In the genomic region with DNA sequence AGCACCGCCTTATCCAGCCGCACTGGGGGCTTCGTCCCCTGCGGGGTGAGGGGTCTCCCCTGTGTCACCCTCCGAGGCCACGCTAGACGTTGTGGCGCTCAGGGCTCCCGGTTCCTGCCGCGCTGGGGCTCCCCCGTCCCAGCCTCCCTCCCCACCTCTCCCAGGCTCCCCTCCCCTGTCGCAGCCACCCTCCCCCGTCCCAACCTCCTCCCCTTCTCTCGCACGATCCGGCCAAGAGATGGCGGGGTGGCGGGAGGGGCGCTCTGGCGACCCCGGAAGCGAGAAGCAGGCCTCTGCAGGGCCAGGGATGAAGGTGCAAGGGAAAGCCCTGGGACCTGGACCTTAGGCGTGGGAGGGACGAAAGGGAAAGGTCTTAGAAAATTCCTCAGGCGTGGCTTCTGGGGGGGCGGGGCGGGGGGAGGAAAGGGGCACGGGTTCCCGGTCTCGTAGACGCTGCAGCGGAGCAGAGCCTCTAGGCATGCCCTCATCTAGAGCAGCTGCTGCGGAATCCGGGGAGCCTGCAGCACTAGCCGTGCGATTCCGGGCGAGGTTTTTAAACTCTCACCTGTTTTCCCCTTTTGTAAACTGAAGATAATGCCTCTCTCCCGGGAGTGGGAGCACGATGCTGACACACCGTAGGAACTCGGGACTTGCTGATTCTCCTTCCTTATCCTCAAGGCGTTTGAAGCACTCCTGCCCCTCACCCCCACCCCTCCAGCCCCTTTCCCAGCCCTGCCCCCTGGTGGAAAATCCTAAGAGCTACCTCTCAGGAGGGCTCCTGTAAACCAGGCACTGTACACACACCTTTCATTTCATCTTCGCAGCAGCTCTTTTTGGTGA, we compare ENCODE assay signal across 8 cellular contexts. TPM values are rescaled to one million over a fixed set of nuclear protein-coding genes. Genes with fewer than 3 reads are reported as not detected.
DNase-seq lines count a peak whose midpoint lies in the region; ATAC-seq and TF ChIP-seq lines count a peak whose summit lies in the region.

No MANE protein-coding gene starts in this region.

- H3K4me3 ChIP-seq in fibroblast of lung (replicated peaks in 1 of 4; ENCODE audit: control extremely low read depth in 1 of 4, insufficient read depth in 1 of 4, low read depth in 3 of 4, low read length in 4 of 4), result peak overlapping the region; percentile 23 to 64 (median 37)
- H3K4me3 ChIP-seq in neural progenitor cell, result peak overlapping the region; percentile 60

- H2AFZ ChIP-seq in fibroblast of lung (ENCODE audit: low read length) (peak overlapping the region; percentile 45), neural progenitor cell (replicated peaks) (peak overlapping the region; percentile 62)

- no peaks in the 10 kb centered on the region for H4K20me1 ChIP-seq in fibroblast of lung (ENCODE audit: control insufficient read depth, extremely low read depth, insufficient read depth, low read length)
- peaks cover 40% of the 10 kb centered on the region for H4K20me1 ChIP-seq in neural progenitor cell (ENCODE audit: low read depth)

- peaks cover 28% of the 10 kb centered on the region for H3F3A ChIP-seq in neural progenitor cell (ENCODE audit: low read depth)

- peaks cover 51% of the 10 kb centered on the region for H3K27me3 Mint-ChIP-seq in neural progenitor cell (ENCODE audit: insufficient read depth, low read depth)

- H3K27ac ChIP-seq in fibroblast of lung (ENCODE audit: insufficient read depth, low read length) (peak overlapping the region; percentile 29), neural progenitor cell (no peak overlapping the region)

- no peaks in the 10 kb centered on the region for H3K79me2 ChIP-seq in fibroblast of lung (ENCODE audit: control insufficient read depth, insufficient read depth, low read length)
- no peaks in the 10 kb centered on the region for H3K79me2 ChIP-seq in neural progenitor cell (ENCODE audit: low read depth)

- H3K4me1 ChIP-seq in fibroblast of lung (ENCODE audit: control insufficient read depth, extremely low read depth, insufficient read depth, low read length) (peaks cover 31% of the 10 kb centered on the region), neural progenitor cell (peaks cover 29% of the 10 kb centered on the region)

- H3K36me3 ChIP-seq in fibroblast of lung (ENCODE audit: control insufficient read depth, insufficient read depth, low read length) (no peaks in the 10 kb centered on the region), neural progenitor cell (no peaks in the 10 kb centered on the region)

- TF ChIP-seq CTCF in fibroblast of lung (conservative IDR thresholded peaks at IDR 0.05 in 1 of 2, IDR thresholded peaks at IDR 0.05 in 1 of 2; ENCODE audit: low read depth in 1 of 2, low read length in 2 of 2) (peak; percentile 46 to 48), neural progenitor cell (IDR thresholded peaks at IDR 0.05) (peak; percentile 62)

- no peaks in the 10 kb centered on the region for H3K9me3 ChIP-seq in fibroblast of lung (ENCODE audit: control insufficient read depth, insufficient read depth, low read depth, low read length)
- H3K9me3 ChIP-seq in neural progenitor cell (ENCODE audit: low read depth), result no peaks in the 10 kb centered on the region

- H3K4me2 ChIP-seq in fibroblast of lung (ENCODE audit: extremely low read depth, insufficient read depth, low read length) (peak overlapping the region; percentile 73), neural progenitor cell (peak overlapping the region; percentile 86)

- no peaks in the 10 kb centered on the region for H3K36me3 Mint-ChIP-seq in neural progenitor cell

- H3K27me3 ChIP-seq in fibroblast of lung (ENCODE audit: control insufficient read depth, insufficient read depth, low read length) (no peaks in the 10 kb centered on the region), neural progenitor cell (peaks cover 91% of the 10 kb centered on the region)

- DNase-seq in NCI-H2196 (lab: John Stamatoyannopoulos, UW; ENCODE audit: unreplicated experiment) (peak; percentile 39), NCI-H2196 treated with DMSO at 0.1 percent for 48 hours (lab: John Stamatoyannopoulos, UW; ENCODE audit: unreplicated experiment) (no peak), NCI-H2227 (lab: John Stamatoyannopoulos, UW; ENCODE audit: unreplicated experiment) (peak; percentile 61), activated T-cell treated with anti-CD3 and anti-CD28 coated beads for 1 hour (ENCODE audit: low read depth) (peak; percentile 30), fibroblast of lung (ENCODE audit: low read depth in 2 of 2) (peak; percentile 56 to 60), neural progenitor cell (ENCODE audit: low spot score) (peak; percentile 72), epidermal melanocyte (ENCODE audit: insufficient read length, low spot score) (no peak)

- ATAC-seq in HG02642 (IDR thresholded peaks at IDR 0.05; ENCODE audit: poor library complexity, unreplicated experiment), result peak; percentile 47

- H3K9ac ChIP-seq in fibroblast of lung (ENCODE audit: insufficient read depth, low read length) (peak overlapping the region; percentile 38), neural progenitor cell (no peak overlapping the region)

- H3K27ac Mint-ChIP-seq in neural progenitor cell, result no peak overlapping the region

- peaks cover 34% of the 10 kb centered on the region for H3K4me1 Mint-ChIP-seq in neural progenitor cell

- no peaks in the 10 kb centered on the region for H3K9me3 Mint-ChIP-seq in neural progenitor cell

- peak overlapping the region; percentile 81 for H3K4me3 Mint-ChIP-seq in neural progenitor cell

RNA-seq across cellular contexts. Expression of a gene that starts 14.4 kb away (rescaled TPM):
- total RNA-seq in fibroblast of lung, result 0.33 and 0.51 TPM in 2 replicates
- polyA plus RNA-seq in fibroblast of lung, result 0.15 and 0.24 TPM in 2 replicates
- 0.26 and 0.32 TPM in 2 replicates for polyA plus RNA-seq in fibroblast of lung (2012)
- not detected in 2 replicates for polyA minus RNA-seq in fibroblast of lung (ENCODE audit: low replicate concordance)
- 0.03 TPM in 1 of 2 replicates, not detected in the other for total RNA-seq in neural progenitor cell (ENCODE audit: low replicate concordance)

RNA-seq across cellular contexts. Expression of a gene that starts 37.1 kb away (rescaled TPM):
- total RNA-seq in fibroblast of lung, result not detected in 2 replicates
- polyA plus RNA-seq in fibroblast of lung, result not detected in 2 replicates
- not detected in 2 replicates for polyA plus RNA-seq in fibroblast of lung (2012)
- polyA minus RNA-seq in fibroblast of lung (ENCODE audit: low replicate concordance), result not detected in 2 replicates
- not detected in 2 replicates for total RNA-seq in neural progenitor cell (ENCODE audit: low replicate concordance)

RNA-seq across cellular contexts. Expression of a gene that starts 38.5 kb away (rescaled TPM):
- under 0.01 TPM in 1 of 2 replicates, not detected in the other for total RNA-seq in fibroblast of lung
- polyA plus RNA-seq in fibroblast of lung, result 0.08 TPM in 1 of 2 replicates, not detected in the other
- polyA plus RNA-seq in fibroblast of lung (2012), result not detected in 2 replicates
- not detected in 2 replicates for polyA minus RNA-seq in fibroblast of lung (ENCODE audit: low replicate concordance)
- total RNA-seq in neural progenitor cell (ENCODE audit: low replicate concordance), result 0.03 and 0.41 TPM in 2 replicates

Comparison
In these comparisons a context has a peak if more than half of its experiments do, and no peak if none do; other contexts are left out.
1. DNase-seq: peak in NCI-H2196 (single experiment), NCI-H2227 (single experiment), activated T-cell treated with anti-CD3 and anti-CD28 coated beads for 1 hour (single experiment), fibroblast of lung (2 of 2) and neural progenitor cell (single experiment); none in NCI-H2196 treated with DMSO at 0.1 percent for 48 hours (single experiment) and epidermal melanocyte (single experiment).